Comparison of ENCODE assay signal across 8 cellular contexts in genomic region chr1:40531381-40532061, GRCh38. TPM values are rescaled to one million over a fixed set of nuclear protein-coding genes. Genes with fewer than 3 reads are reported as not detected.
DNase-seq lines count a peak whose midpoint lies in the region; ATAC-seq and TF ChIP-seq lines count a peak whose summit lies in the region.

Gene ZNF684, plus strand, starts transcription at chr1:40531637. Its CDS starts 1,530 bp downstream, at chr1:40533167.

- WGBS in right lobe of liver (ENCODE audit: insufficient coverage, low coverage, low lambda C conversion rate, missing lambda C conversion rate), result 0% methylated on average over 20 of the region's 35 CpGs

- DNase-seq in NCI-H748 (lab: John Stamatoyannopoulos, UW; ENCODE audit: unreplicated experiment) (peak; percentile 100), dermis microvascular lymphatic vessel endothelial cell (ENCODE audit: low read depth in 2 of 2) (peak; percentile 92 to 96), right lobe of liver (peak; percentile 89 to 96 (median 95))
- DNase-seq in activated CD4-positive, alpha-beta T cell treated with anti-CD3 and anti-CD28 coated beads, Interleukin-2, amount 50 U/mL, for 24 hours (ENCODE audit: low read depth in 1 of 2, low spot score in 1 of 2), result peak; percentile 55 to 86
- peak; percentile 88 for DNase-seq in stimulated activated CD4-positive, alpha-beta T cell treated with anti-CD3 and anti-CD28 coated beads, Interleukin-4, amount 100 ng/mL, for 24 hours

- H3K9me3 ChIP-seq in right lobe of liver, result no peaks in the 10 kb centered on the region

- TF ChIP-seq POLR2A in right lobe of liver (IDR thresholded peaks at IDR 0.05), result peak; percentile 82

- H3K36me3 ChIP-seq in right lobe of liver, result no peaks in the 10 kb centered on the region

- ATAC-seq in GM19372 (IDR thresholded peaks at IDR 0.05; ENCODE audit: low read depth, unreplicated experiment) (peak; percentile 94), HG03521 (IDR thresholded peaks at IDR 0.05; ENCODE audit: unreplicated experiment) (peak; percentile 90), right lobe of liver (peak; percentile 94 to 99 (median 94))

- no peak for TF ChIP-seq CTCF in C4-2B (conservative IDR thresholded peaks at IDR 0.05)
- no peak for TF ChIP-seq CTCF in right lobe of liver (IDR thresholded peaks at IDR 0.05)

- H3K27me3 ChIP-seq in right lobe of liver, result no peaks in the 10 kb centered on the region

- intact Hi-C loops in right lobe of liver (cut with DNase I), result no loop called here

- peak within 1 kb of the TSS; percentile 72 for H3K27ac ChIP-seq in C4-2B
- H3K27ac ChIP-seq in right lobe of liver, result peak within 1 kb of the TSS; percentile 68 to 82 (median 79)

- H3K4me1 ChIP-seq in right lobe of liver, result peaks cover 0 to 23% (median 0%) of the 10 kb centered on the region in 4 donors

- peak within 1 kb of the TSS; percentile 70 to 78 (median 77) for H3K4me3 ChIP-seq in right lobe of liver

RNA-seq across cellular contexts. Expression of gene ZNF684, which starts in this region (rescaled TPM):
- total RNA-seq in dermis microvascular lymphatic vessel endothelial cell (2.1 and 3.0 TPM in 2 replicates), right lobe of liver (10 to 100 TPM in 2 of 6 experiments, 1 to 10 TPM in 4; 6.0 to 11.0 (median 8.6) TPM)

Comparison
In these comparisons a context has a peak if more than half of its experiments do, and no peak if none do; other contexts are left out.
1. Peak in every context shown above with its lines: DNase-seq, ATAC-seq, H3K4me3 ChIP-seq and H3K27ac ChIP-seq.